12 cellular contexts compared by ENCODE assay signal in genomic region chrX:43940811-43941210, GRCh38. TPM values are rescaled to one million over a fixed set of nuclear protein-coding genes. Genes with fewer than 3 reads are reported as not detected.
DNase-seq lines count a peak whose midpoint lies in the region; ATAC-seq, FAIRE-seq and TF ChIP-seq lines count a peak whose summit lies in the region.
"Had no signal": no experiment of that assay in that cellular context is flagged by ENCODE, and none has a peak within 500 bp of the region (broad histone marks: within the 10 kb centered on the region; RNA-seq: fewer than 3 reads in every experiment).

No MANE protein-coding gene starts in this region.

- H3K27me3 ChIP-seq in endothelial cell of umbilical vein (ENCODE audit: control insufficient read depth in 2 of 2, insufficient read depth in 2 of 2, low read length in 2 of 2) (no peaks in the 10 kb centered on the region), osteoblast (ENCODE audit: insufficient read depth, low read length) (peaks cover 10% of the 10 kb centered on the region), spleen (replicated peaks in 1 of 7) (peaks cover 0 to 5% (median 0%) of the 10 kb centered on the region in 7 donors), thyroid gland (no peaks in the 10 kb centered on the region)

- no peaks in the 10 kb centered on the region for H3K9me3 ChIP-seq in endothelial cell of umbilical vein (replicated peaks; ENCODE audit: control insufficient read depth, insufficient read depth, low read length)
- H3K9me3 ChIP-seq in osteoblast (ENCODE audit: low read depth, low read length): no peaks in the 10 kb centered on the region
- no peaks in the 10 kb centered on the region for H3K9me3 ChIP-seq in spleen
- no peaks in the 10 kb centered on the region for H3K9me3 ChIP-seq in thyroid gland

- H3K79me2 ChIP-seq in endothelial cell of umbilical vein (ENCODE audit: control insufficient read depth, insufficient read depth, low read length) (no peaks in the 10 kb centered on the region), osteoblast (ENCODE audit: insufficient read depth, low read length) (no peaks in the 10 kb centered on the region)

- H3K9ac ChIP-seq in endothelial cell of umbilical vein (replicated peaks; ENCODE audit: extremely low read depth, insufficient read depth, low read length): peak overlapping the region; percentile 31

- BruUV-seq in endothelial cell of umbilical vein (replicated peaks; lab: Mats Ljungman, UMichigan): no TSS peak

- H3K36me3 ChIP-seq in endothelial cell of umbilical vein (ENCODE audit: control insufficient read depth in 2 of 2, extremely low read depth in 1 of 2, insufficient read depth in 2 of 2, low read length in 2 of 2): no peaks in the 10 kb centered on the region
- H3K36me3 ChIP-seq in osteoblast (ENCODE audit: insufficient read depth, low read length): no peaks in the 10 kb centered on the region
- no peaks in the 10 kb centered on the region for H3K36me3 ChIP-seq in spleen
- H3K36me3 ChIP-seq in thyroid gland: no peaks in the 10 kb centered on the region

- H3K4me3 ChIP-seq in endothelial cell of umbilical vein (replicated peaks in 1 of 3; ENCODE audit: insufficient read depth in 1 of 3, low read depth in 1 of 3, low read length in 3 of 3): no peak overlapping the region
- H3K4me3 ChIP-seq in osteoblast (ENCODE audit: insufficient read depth, low read length): no peak overlapping the region
- H3K4me3 ChIP-seq in spleen: no peak overlapping the region
- H3K4me3 ChIP-seq in thyroid gland (replicated peaks in 1 of 3): no peak overlapping the region

- H3K4me1 ChIP-seq in endothelial cell of umbilical vein (ENCODE audit: control insufficient read depth, extremely low read depth, insufficient read depth, low read length) (peaks cover 7% of the 10 kb centered on the region), osteoblast (ENCODE audit: insufficient read depth, low read length) (no peaks in the 10 kb centered on the region), spleen (no peaks in the 10 kb centered on the region), thyroid gland (no peaks in the 10 kb centered on the region)

- WGBS in spleen, 5 donors: 68 to 94% (median 79%) methylated on average over 2 of the region's 2 CpGs
- WGBS in thyroid gland, 2 donors: 29 to 35% methylated on average over 2 of the region's 2 CpGs

- H3K9me3 Mint-ChIP-seq in stimulated activated effector memory CD8-positive, alpha-beta T cell treated with anti-CD3 and anti-CD28 coated beads, Interleukin-12 subunit alpha, Interleukin-12 subunit beta, amount 100 ng/mL, for 72 hours: no peaks in the 10 kb centered on the region
- H3K9me3 Mint-ChIP-seq: IgD-negative memory B cell had no signal

- peak; percentile 98 for FAIRE-seq in endothelial cell of umbilical vein (lab: Jason Lieb, UNC)
- FAIRE-seq: D721Med, TTC549 had no signal

- dilution Hi-C loops in endothelial cell of umbilical vein (cut with MboI; ENCODE audit: extremely low pct_ligation_motif_present, low sequenced_read_pairs): no loop called here

- DNase-seq in H4 (ENCODE audit: low spot score) (peak; percentile 8), NCI-H748 treated with DMSO at 0.1 percent for 48 hours (lab: John Stamatoyannopoulos, UW) (peak; percentile 75), endothelial cell of umbilical vein (ENCODE audit: low read depth, low spot score) (peak; percentile 73), osteoblast (ENCODE audit: insufficient read length, low spot score, missing footprints) (no peak), spleen (no peak), thyroid gland (no peak)
- no peak for DNase-seq in stimulated activated effector memory CD8-positive, alpha-beta T cell treated with anti-CD3 and anti-CD28 coated beads, Interleukin-12 subunit alpha, Interleukin-12 subunit beta, amount 100 ng/mL, for 72 hours (ENCODE audit: low spot score in 2 of 2)
- DNase-seq: activated CD8-positive, alpha-beta memory T cell treated with anti-CD3 and anti-CD28 coated beads, Interleukin-2, amount 50 U/mL, for 4 hours had no signal

- H4K20me1 ChIP-seq in endothelial cell of umbilical vein (replicated peaks; ENCODE audit: control insufficient read depth, extremely low read depth, insufficient read depth, low read length) (no peaks in the 10 kb centered on the region), osteoblast (ENCODE audit: insufficient read depth, low read length) (no peaks in the 10 kb centered on the region)

- H2AFZ ChIP-seq in endothelial cell of umbilical vein (ENCODE audit: low read depth, low read length): peak overlapping the region; percentile 70
- peak overlapping the region; percentile 72 for H2AFZ ChIP-seq in osteoblast (ENCODE audit: low read length)

- no peak overlapping the region for H3K4me2 ChIP-seq in endothelial cell of umbilical vein (ENCODE audit: insufficient read depth, low read length)
- H3K4me2 ChIP-seq in osteoblast (ENCODE audit: insufficient read depth, low read length): peak overlapping the region; percentile 5

- H3K4me1 Mint-ChIP-seq in stimulated activated effector memory CD8-positive, alpha-beta T cell treated with anti-CD3 and anti-CD28 coated beads, Interleukin-12 subunit alpha, Interleukin-12 subunit beta, amount 100 ng/mL, for 72 hours: no peaks in the 10 kb centered on the region
- H3K4me1 Mint-ChIP-seq: IgD-negative memory B cell had no signal

- CTCF ChIA-PET in endothelial cell of umbilical vein (lab: Charles Lee): interaction anchor here (1.4 to 2.4 kb wide), 2 partner anchors 18 to 105 kb away, joined by 6 to 42 read pairs; no protein-coding TSS in a partner anchor

- TF ChIP-seq POLR2A in endothelial cell of umbilical vein (IDR thresholded peaks at IDR 0.05; ENCODE audit: low read depth, low read length): no peak
- no peak for TF ChIP-seq POLR2A in spleen (IDR thresholded peaks at IDR 0.05)
- no peak for TF ChIP-seq POLR2A in thyroid gland (IDR thresholded peaks at IDR 0.05)

- intact Hi-C loops in endothelial cell of umbilical vein (cut with micrococcal nuclease) (loop anchor here (5.0 kb wide), 1 partner anchor 1114 kb away; no protein-coding TSS in a partner anchor), spleen (cut with DNase I; ENCODE audit: low total_unique reads) (no loop called here), thyroid gland (cut with DNase I) (no loop called here)

- no peak overlapping the region for H3K4me3 Mint-ChIP-seq in stimulated activated effector memory CD8-positive, alpha-beta T cell treated with anti-CD3 and anti-CD28 coated beads, Interleukin-12 subunit alpha, Interleukin-12 subunit beta, amount 100 ng/mL, for 72 hours
- H3K4me3 Mint-ChIP-seq: IgD-negative memory B cell had no signal

- ATAC-seq in stimulated activated effector memory CD8-positive, alpha-beta T cell treated with anti-CD3 and anti-CD28 coated beads, Interleukin-12 subunit alpha, Interleukin-12 subunit beta, amount 100 ng/mL, for 72 hours: no peak

- H3K27ac Mint-ChIP-seq in stimulated activated effector memory CD8-positive, alpha-beta T cell treated with anti-CD3 and anti-CD28 coated beads, Interleukin-12 subunit alpha, Interleukin-12 subunit beta, amount 100 ng/mL, for 72 hours: no peak overlapping the region

- TF ChIP-seq CTCF in endothelial cell of umbilical vein (IDR thresholded peaks at IDR 0.05; ENCODE audit: extremely low read depth in 1 of 2, insufficient read depth in 1 of 2, low read depth in 1 of 2, low read length in 2 of 2) (no peak), osteoblast (IDR thresholded peaks at IDR 0.05; ENCODE audit: extremely low read depth, low read depth, low read length) (no peak), spleen (IDR thresholded peaks at IDR 0.05 in 8 of 11, conservative IDR thresholded peaks at IDR 0.05 in 3 of 11) (no peak), thyroid gland (IDR thresholded peaks at IDR 0.05) (no peak)

- POLR2A ChIA-PET in endothelial cell of umbilical vein (lab: Charles Lee): no interaction called here

- H3K9me1 ChIP-seq in endothelial cell of umbilical vein (replicated peaks; ENCODE audit: control insufficient read depth, extremely low read depth, insufficient read depth, low read length): no peaks in the 10 kb centered on the region

- H3K36me3 Mint-ChIP-seq in stimulated activated effector memory CD8-positive, alpha-beta T cell treated with anti-CD3 and anti-CD28 coated beads, Interleukin-12 subunit alpha, Interleukin-12 subunit beta, amount 100 ng/mL, for 72 hours: no peaks in the 10 kb centered on the region
- H3K36me3 Mint-ChIP-seq: IgD-negative memory B cell had no signal

- H3K27ac ChIP-seq in endothelial cell of umbilical vein (ENCODE audit: insufficient read depth, low read depth, low read length): peak overlapping the region; percentile 23
- H3K27ac ChIP-seq in osteoblast (ENCODE audit: low read depth, low read length): no peak overlapping the region
- no peak overlapping the region for H3K27ac ChIP-seq in spleen
- no peak overlapping the region for H3K27ac ChIP-seq in thyroid gland

RNA-seq across cellular contexts. Expression of gene NDP, which starts 32.4 kb away (rescaled TPM):
- 0.39 TPM in 1 of 2 replicates, not detected in the other for total RNA-seq in H4 (2014; rRNA removed; shearing (Covaris generic))
- total RNA-seq in endothelial cell of umbilical vein (0.60 TPM in 1 of 2 replicates, not detected in the other), osteoblast (0.36 and 0.59 TPM in 2 replicates), spleen (under 1 TPM in 1 of 7 donors, not detected in 6; 0.55 TPM), thyroid gland (under 1 TPM in 2 of 4 donors, not detected in 2; 0.22 to 0.81 TPM)
- polyA plus RNA-seq in endothelial cell of umbilical vein (0.14 and 0.58 TPM in 2 replicates), spleen (under 1 TPM; 0.04 to 0.38 (median 0.36) TPM)
- polyA plus RNA-seq in endothelial cell of umbilical vein (2011; cell fraction: cytosol; rRNA removed): 0.21 and 0.49 TPM in 2 replicates
- polyA plus RNA-seq in endothelial cell of umbilical vein (2011; cell fraction: nucleus; rRNA removed): 0.10 and 0.20 TPM in 2 replicates
- polyA plus RNA-seq in endothelial cell of umbilical vein (2012): 0.62 TPM in 1 of 2 replicates, not detected in the other
- not detected in 2 replicates for polyA minus RNA-seq in endothelial cell of umbilical vein
- not detected for polyA minus RNA-seq in endothelial cell of umbilical vein (2011; cell fraction: cytosol; rRNA and poly(A)+ RNA removed)
- not detected in 2 replicates for polyA minus RNA-seq in endothelial cell of umbilical vein (2011; cell fraction: nucleus; rRNA and poly(A)+ RNA removed)
- total RNA-seq: mononuclear cell had no signal
- polyA plus RNA-seq: IgD-negative memory B cell had no signal

RNA-seq across cellular contexts. Expression of gene MAOB, which starts 58.6 kb away (rescaled TPM):
- total RNA-seq in H4 (2014; rRNA removed; shearing (Covaris generic)): not detected in 2 replicates
- total RNA-seq in endothelial cell of umbilical vein: not detected in 2 replicates
- not detected in 2 replicates for polyA plus RNA-seq in endothelial cell of umbilical vein
- not detected in 2 replicates for polyA plus RNA-seq in endothelial cell of umbilical vein (2011; cell fraction: cytosol; rRNA removed)
- polyA plus RNA-seq in endothelial cell of umbilical vein (2011; cell fraction: nucleus; rRNA removed): not detected in 2 replicates
- polyA plus RNA-seq in endothelial cell of umbilical vein (2012): not detected in 2 replicates
- polyA minus RNA-seq in endothelial cell of umbilical vein: not detected in 2 replicates
- 3.3 TPM for polyA minus RNA-seq in endothelial cell of umbilical vein (2011; cell fraction: cytosol; rRNA and poly(A)+ RNA removed)
- not detected in 2 replicates for polyA minus RNA-seq in endothelial cell of umbilical vein (2011; cell fraction: nucleus; rRNA and poly(A)+ RNA removed)
- total RNA-seq in osteoblast: 0.29 and 0.72 TPM in 2 replicates
- total RNA-seq in spleen: 1 to 10 TPM in 5 of 7 donors, under 1 TPM in 2; 0.60 to 2.4 (median 1.1) TPM
- polyA plus RNA-seq in spleen: 1 to 10 TPM; 2.6 to 8.7 (median 4.6) TPM
- total RNA-seq in thyroid gland: 1 to 10 TPM; 1.2 to 9.5 (median 3.4) TPM
- polyA plus RNA-seq: IgD-negative memory B cell had no signal

Comparison
In these comparisons a context has a peak if more than half of its experiments do, and no peak if none do; other contexts are left out.
1. DNase-seq: peak in H4 (single experiment), NCI-H748 treated with DMSO at 0.1 percent for 48 hours (single experiment) and endothelial cell of umbilical vein (single experiment); none in osteoblast (single experiment), stimulated activated effector memory CD8-positive, alpha-beta T cell treated with anti-CD3 and anti-CD28 coated beads, Interleukin-12 subunit alpha, Interleukin-12 subunit beta, amount 100 ng/mL, for 72 hours (0 of 2), spleen (single experiment) and thyroid gland (0 of 2).